Comparison of ENCODE assay signal across 12 cellular contexts in genomic region chr17:29561541-29562517, GRCh38. TPM values are rescaled to one million over a fixed set of nuclear protein-coding genes. Genes with fewer than 3 reads are reported as not detected.
A peak's percentile ranks its signal among the peaks of the same experiment; 100 is the strongest.
DNase-seq lines count a peak whose midpoint lies in the region; ATAC-seq and TF ChIP-seq lines count a peak whose summit lies in the region.
"Had no signal": no experiment of that assay in that cellular context is flagged by ENCODE, and none has a peak within 500 bp of the region (broad histone marks: within the 10 kb centered on the region; RNA-seq: fewer than 3 reads in every experiment).

No MANE protein-coding gene starts in this region.

- DNase-seq in heart left ventricle, result peak in 3 of 5 donors; percentile 27 to 45 (median 29)
- no peak for DNase-seq in Right ventricle myocardium superior
- no peak for DNase-seq in activated B cell treated with CpG ODN at 0.5 μM for 24 hours
- DNase-seq in medulla oblongata (ENCODE audit: extremely low spot score), result peak; percentile 60
- DNase-seq in transverse colon, result peak; percentile 57
- no peak for DNase-seq in NCI-H2081 (lab: John Stamatoyannopoulos, UW)
- DNase-seq in breast epithelium (ENCODE audit: low spot score in 2 of 2), result no peak
- DNase-seq in effector CD8-positive, alpha-beta T cell (lab: John Stamatoyannopoulos, UW), result no peak
- DNase-seq: activated CD4-positive, alpha-beta T cell treated with anti-CD3 and anti-CD28 coated beads, Interleukin-2, amount 10 ng/mL, durations not matched to agents 24 days and 14 days; effector memory CD4-positive, alpha-beta T cell; NCI-H2171 treated with DMSO at 0.1 percent for 48 hours had no signal

- no peaks in the 10 kb centered on the region for H3K27me3 Mint-ChIP-seq in activated B cell treated with CpG ODN at 0.5 μM for 24 hours
- H3K27me3 Mint-ChIP-seq: activated CD4-positive, alpha-beta T cell treated with anti-CD3 and anti-CD28 coated beads, Interleukin-2, amount 10 ng/mL, durations not matched to agents 24 days and 14 days had no signal

- peak overlapping the region; percentile 56 for H3K4me3 Mint-ChIP-seq in activated B cell treated with CpG ODN at 0.5 μM for 24 hours
- H3K4me3 Mint-ChIP-seq: activated CD4-positive, alpha-beta T cell treated with anti-CD3 and anti-CD28 coated beads, Interleukin-2, amount 10 ng/mL, durations not matched to agents 24 days and 14 days had no signal

- POLR2A ChIA-PET in activated B cell treated with CpG ODN at 0.5 μM for 24 hours (lab: Charles Lee), result interaction anchor here (1.3 to 1.6 kb wide), 3 partner anchors 25 to 267 kb away, joined by 3 to 5 read pairs (median 4); partner anchors contain the start of genes NUFIP2 and TAOK1

- TF ChIP-seq EP300 in transverse colon (IDR thresholded peaks at IDR 0.05; ENCODE audit: low read depth), result no peak

- H3K27ac ChIP-seq in heart left ventricle, result peak overlapping the region in 3 of 12 donors; percentile 14 to 37 (median 27)
- H3K27ac ChIP-seq in transverse colon, result peak overlapping the region; percentile 10 to 59 (median 36)
- H3K27ac ChIP-seq in breast epithelium, result peak overlapping the region in 1 of 2 donors; percentile 30

- H3K4me3 ChIP-seq in heart left ventricle, result no peak overlapping the region
- no peak overlapping the region for H3K4me3 ChIP-seq in transverse colon
- H3K4me3 ChIP-seq in breast epithelium, result no peak overlapping the region
- H3K4me3 ChIP-seq: smooth muscle cell had no signal

- intact Hi-C loops in heart left ventricle (cut with DNase I) (loop anchor here in 2 of 10 donors (10.0 kb wide), 2 partner anchors 417 to 923 kb away; no protein-coding TSS in a partner anchor), Right ventricle myocardium superior (cut with DNase I) (no loop called here), activated B cell treated with CpG ODN at 0.5 μM for 24 hours (cut with micrococcal nuclease) (loop anchor here (10.0 kb wide), 1 partner anchor 417 kb away; no protein-coding TSS in a partner anchor), transverse colon (cut with DNase I; ENCODE audit: low total_unique reads) (no loop called here), breast epithelium (cut with DNase I; ENCODE audit: low total_unique reads) (no loop called here)

- H3K4me1 ChIP-seq in heart left ventricle (peaks cover 0 to 52% (median 12%) of the 10 kb centered on the region in 12 donors), transverse colon (peaks cover 10 to 33% (median 20%) of the 10 kb centered on the region in 4 donors), breast epithelium (peaks cover 3% of the 10 kb centered on the region in 2 donors)

- H3K27ac Mint-ChIP-seq in activated B cell treated with CpG ODN at 0.5 μM for 24 hours, result peak overlapping the region; percentile 82

- no peak for TF ChIP-seq POLR2A in heart left ventricle (IDR thresholded peaks at IDR 0.05)
- peak; percentile 36 for TF ChIP-seq POLR2A in transverse colon (IDR thresholded peaks at IDR 0.05)
- TF ChIP-seq POLR2A in breast epithelium (IDR thresholded peaks at IDR 0.05), result no peak

- 57 to 69% (median 64%) methylated on average over 14 to 17 of the region's 17 CpGs for WGBS in heart left ventricle, 4 donors
- 79% methylated on average over 17 of the region's 17 CpGs; no CpG with 5 or more reads in 1 of the 2 donors for whole genome bisulfite sequencing in transverse colon (ENCODE audit: low coverage in 1 of 2), 2 donors

- peaks cover 9% of the 10 kb centered on the region for H3K36me3 Mint-ChIP-seq in activated B cell treated with CpG ODN at 0.5 μM for 24 hours (ENCODE audit: low read depth)

- H3K27me3 ChIP-seq in heart left ventricle (no peaks in the 10 kb centered on the region), transverse colon (no peaks in the 10 kb centered on the region), breast epithelium (no peaks in the 10 kb centered on the region)

- no peak for TF ChIP-seq CTCF in heart left ventricle (IDR thresholded peaks at IDR 0.05)
- no peak for TF ChIP-seq CTCF in activated B cell treated with CpG ODN at 0.5 μM for 24 hours (IDR thresholded peaks at IDR 0.05)
- no peak for TF ChIP-seq CTCF in transverse colon (IDR thresholded peaks at IDR 0.05)
- no peak for TF ChIP-seq CTCF in breast epithelium (IDR thresholded peaks at IDR 0.05)

- in situ Hi-C loops in transverse colon (cut with MboI; ENCODE audit: low pct_ligation_motif_present in 1 of 4, low pct_unique_long_range_greater_than_20kb in 1 of 4, low sequenced_read_pairs in 3 of 4), result no loop called here

- peaks cover 84% of the 10 kb centered on the region for H3K4me1 Mint-ChIP-seq in activated B cell treated with CpG ODN at 0.5 μM for 24 hours

- peaks cover 0 to 3% (median 0%) of the 10 kb centered on the region in 9 donors for H3K36me3 ChIP-seq in heart left ventricle
- no peaks in the 10 kb centered on the region for H3K36me3 ChIP-seq in transverse colon
- no peaks in the 10 kb centered on the region for H3K36me3 ChIP-seq in breast epithelium

- no peaks in the 10 kb centered on the region for H3K9me3 ChIP-seq in heart left ventricle
- H3K9me3 ChIP-seq in transverse colon, result no peaks in the 10 kb centered on the region
- no peaks in the 10 kb centered on the region for H3K9me3 ChIP-seq in breast epithelium

- ATAC-seq in heart left ventricle (peak in 1 of 4 donors; percentile 50), Right ventricle myocardium superior (ENCODE audit: poor library complexity) (no peak), activated B cell treated with CpG ODN at 0.5 μM for 24 hours (ENCODE audit: low read depth) (peak; percentile 22)

- no peaks in the 10 kb centered on the region for H3K9me3 Mint-ChIP-seq in activated B cell treated with CpG ODN at 0.5 μM for 24 hours
- H3K9me3 Mint-ChIP-seq: activated CD4-positive, alpha-beta T cell treated with anti-CD3 and anti-CD28 coated beads, Interleukin-2, amount 10 ng/mL, durations not matched to agents 24 days and 14 days had no signal

- CTCF ChIA-PET in activated B cell treated with CpG ODN at 0.5 μM for 24 hours (lab: Charles Lee), result interaction anchor here (0.7 to 0.9 kb wide), 2 partner anchors 23 to 25 kb away, joined by 4 to 5 read pairs; no protein-coding TSS in a partner anchor

RNA-seq across cellular contexts. Expression of gene ABHD15, which starts 5.0 kb away (rescaled TPM):
- total RNA-seq in heart left ventricle, result 10 to 100 TPM in 2 of 9 donors, 1 to 10 TPM in 7; 5.3 to 13.1 (median 9.0) TPM
- polyA plus RNA-seq in heart left ventricle, result 1 to 10 TPM; 4.0 to 8.2 TPM
- total RNA-seq in Right ventricle myocardium superior, result 7.0 TPM
- 11.0 and 11.2 TPM in 2 replicates for total RNA-seq in activated B cell treated with CpG ODN at 0.5 μM for 24 hours
- 10 to 100 TPM; 18.7 to 38.0 (median 24.6) TPM for total RNA-seq in transverse colon
- total RNA-seq in breast epithelium, result 10 to 100 TPM in 1 of 3 donors, 1 to 10 TPM in 2; 7.9 to 29.3 (median 9.8) TPM

RNA-seq across cellular contexts. Expression of gene TP53I13, which starts 6.7 kb away (rescaled TPM):
- 10 to 100 TPM; 23.8 to 65.5 (median 38.3) TPM for total RNA-seq in heart left ventricle
- 10 to 100 TPM; 65.1 to 93.0 TPM for polyA plus RNA-seq in heart left ventricle
- total RNA-seq in Right ventricle myocardium superior, result 39.2 TPM
- total RNA-seq in activated B cell treated with CpG ODN at 0.5 μM for 24 hours, result 65.1 and 71.2 TPM in 2 replicates
- 100 to 1,000 TPM in 1 of 4 donors, 10 to 100 TPM in 3; 47.8 to 144 (median 87.7) TPM for total RNA-seq in transverse colon
- 100 to 1,000 TPM in 1 of 3 donors, 10 to 100 TPM in 2; 34.1 to 114 (median 56.0) TPM for total RNA-seq in breast epithelium

RNA-seq across cellular contexts. Expression of gene GIT1, which starts 27.6 kb away (rescaled TPM):
- total RNA-seq in heart left ventricle (10 to 100 TPM; 23.1 to 52.9 (median 31.4) TPM), Right ventricle myocardium superior (28.5 TPM), activated B cell treated with CpG ODN at 0.5 μM for 24 hours (41.7 and 45.3 TPM in 2 replicates), transverse colon (10 to 100 TPM; 39.2 to 71.8 (median 41.3) TPM), breast epithelium (10 to 100 TPM; 28.5 to 41.3 (median 31.2) TPM)
- polyA plus RNA-seq in heart left ventricle, result 10 to 100 TPM; 23.0 to 37.8 TPM

RNA-seq across cellular contexts. Expression of gene ANKRD13B, which starts 31.1 kb away (rescaled TPM):
- total RNA-seq in heart left ventricle (1 to 10 TPM; 4.4 to 9.9 (median 6.1) TPM), Right ventricle myocardium superior (9.3 TPM), activated B cell treated with CpG ODN at 0.5 μM for 24 hours (3.5 and 5.2 TPM in 2 replicates), transverse colon (1 to 10 TPM; 2.9 to 8.6 (median 5.6) TPM), breast epithelium (10 to 100 TPM in 1 of 3 donors, 1 to 10 TPM in 2; 8.5 to 13.0 (median 9.2) TPM)
- 10 to 100 TPM in 1 of 2 donors, 1 to 10 TPM in 1; 4.1 to 12.7 TPM for polyA plus RNA-seq in heart left ventricle

Comparison
In these comparisons a context has a peak if more than half of its experiments do, and no peak if none do; other contexts are left out.
1. DNase-seq: peak in heart left ventricle (3 of 5), medulla oblongata (single experiment) and transverse colon (single experiment); none in Right ventricle myocardium superior (single experiment), activated B cell treated with CpG ODN at 0.5 μM for 24 hours (single experiment), NCI-H2081 (0 of 2), breast epithelium (0 of 2) and effector CD8-positive, alpha-beta T cell (single experiment).